ENCODE assay signal across 1 cellular context in the genomic region with DNA sequence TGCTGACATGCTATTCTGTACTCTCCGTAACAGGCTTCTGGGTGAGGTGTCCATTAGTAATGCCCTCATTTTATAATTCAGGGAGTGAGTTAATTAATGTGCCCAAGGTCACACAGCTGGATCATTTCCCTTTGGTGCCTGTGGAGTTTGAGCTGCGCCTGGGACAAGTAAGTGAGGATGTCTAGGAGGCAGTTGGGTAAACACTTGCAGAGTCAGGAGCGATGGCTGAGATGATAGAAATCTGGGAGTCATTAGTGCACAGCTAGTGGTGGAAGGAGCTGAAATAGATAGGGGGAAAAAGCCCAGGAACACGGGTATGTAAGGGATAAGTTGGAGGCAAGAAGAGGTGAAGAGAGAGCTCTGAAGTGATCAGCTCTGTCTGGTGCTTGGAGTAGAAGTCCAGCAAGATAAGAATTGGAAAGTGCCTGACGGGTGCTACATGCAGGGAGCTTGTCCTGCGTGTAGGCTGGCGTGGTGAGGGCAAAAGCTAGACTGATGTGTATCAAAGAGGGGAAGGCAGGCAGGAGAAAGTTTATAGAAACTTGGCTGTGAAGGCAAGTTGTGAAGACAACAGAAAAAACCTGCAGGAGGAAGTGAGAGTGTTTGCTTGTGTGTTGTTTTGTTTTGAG.
TF ChIP-seq lines count a peak whose summit lies in the region.

No MANE protein-coding gene starts in this region.

TF ChIP-seq in GM23338, 12 proteins besides CTCF, POLR2A, EP300 and RAD21 (continued from another document):
- TF ChIP-seq, protein P1, sequence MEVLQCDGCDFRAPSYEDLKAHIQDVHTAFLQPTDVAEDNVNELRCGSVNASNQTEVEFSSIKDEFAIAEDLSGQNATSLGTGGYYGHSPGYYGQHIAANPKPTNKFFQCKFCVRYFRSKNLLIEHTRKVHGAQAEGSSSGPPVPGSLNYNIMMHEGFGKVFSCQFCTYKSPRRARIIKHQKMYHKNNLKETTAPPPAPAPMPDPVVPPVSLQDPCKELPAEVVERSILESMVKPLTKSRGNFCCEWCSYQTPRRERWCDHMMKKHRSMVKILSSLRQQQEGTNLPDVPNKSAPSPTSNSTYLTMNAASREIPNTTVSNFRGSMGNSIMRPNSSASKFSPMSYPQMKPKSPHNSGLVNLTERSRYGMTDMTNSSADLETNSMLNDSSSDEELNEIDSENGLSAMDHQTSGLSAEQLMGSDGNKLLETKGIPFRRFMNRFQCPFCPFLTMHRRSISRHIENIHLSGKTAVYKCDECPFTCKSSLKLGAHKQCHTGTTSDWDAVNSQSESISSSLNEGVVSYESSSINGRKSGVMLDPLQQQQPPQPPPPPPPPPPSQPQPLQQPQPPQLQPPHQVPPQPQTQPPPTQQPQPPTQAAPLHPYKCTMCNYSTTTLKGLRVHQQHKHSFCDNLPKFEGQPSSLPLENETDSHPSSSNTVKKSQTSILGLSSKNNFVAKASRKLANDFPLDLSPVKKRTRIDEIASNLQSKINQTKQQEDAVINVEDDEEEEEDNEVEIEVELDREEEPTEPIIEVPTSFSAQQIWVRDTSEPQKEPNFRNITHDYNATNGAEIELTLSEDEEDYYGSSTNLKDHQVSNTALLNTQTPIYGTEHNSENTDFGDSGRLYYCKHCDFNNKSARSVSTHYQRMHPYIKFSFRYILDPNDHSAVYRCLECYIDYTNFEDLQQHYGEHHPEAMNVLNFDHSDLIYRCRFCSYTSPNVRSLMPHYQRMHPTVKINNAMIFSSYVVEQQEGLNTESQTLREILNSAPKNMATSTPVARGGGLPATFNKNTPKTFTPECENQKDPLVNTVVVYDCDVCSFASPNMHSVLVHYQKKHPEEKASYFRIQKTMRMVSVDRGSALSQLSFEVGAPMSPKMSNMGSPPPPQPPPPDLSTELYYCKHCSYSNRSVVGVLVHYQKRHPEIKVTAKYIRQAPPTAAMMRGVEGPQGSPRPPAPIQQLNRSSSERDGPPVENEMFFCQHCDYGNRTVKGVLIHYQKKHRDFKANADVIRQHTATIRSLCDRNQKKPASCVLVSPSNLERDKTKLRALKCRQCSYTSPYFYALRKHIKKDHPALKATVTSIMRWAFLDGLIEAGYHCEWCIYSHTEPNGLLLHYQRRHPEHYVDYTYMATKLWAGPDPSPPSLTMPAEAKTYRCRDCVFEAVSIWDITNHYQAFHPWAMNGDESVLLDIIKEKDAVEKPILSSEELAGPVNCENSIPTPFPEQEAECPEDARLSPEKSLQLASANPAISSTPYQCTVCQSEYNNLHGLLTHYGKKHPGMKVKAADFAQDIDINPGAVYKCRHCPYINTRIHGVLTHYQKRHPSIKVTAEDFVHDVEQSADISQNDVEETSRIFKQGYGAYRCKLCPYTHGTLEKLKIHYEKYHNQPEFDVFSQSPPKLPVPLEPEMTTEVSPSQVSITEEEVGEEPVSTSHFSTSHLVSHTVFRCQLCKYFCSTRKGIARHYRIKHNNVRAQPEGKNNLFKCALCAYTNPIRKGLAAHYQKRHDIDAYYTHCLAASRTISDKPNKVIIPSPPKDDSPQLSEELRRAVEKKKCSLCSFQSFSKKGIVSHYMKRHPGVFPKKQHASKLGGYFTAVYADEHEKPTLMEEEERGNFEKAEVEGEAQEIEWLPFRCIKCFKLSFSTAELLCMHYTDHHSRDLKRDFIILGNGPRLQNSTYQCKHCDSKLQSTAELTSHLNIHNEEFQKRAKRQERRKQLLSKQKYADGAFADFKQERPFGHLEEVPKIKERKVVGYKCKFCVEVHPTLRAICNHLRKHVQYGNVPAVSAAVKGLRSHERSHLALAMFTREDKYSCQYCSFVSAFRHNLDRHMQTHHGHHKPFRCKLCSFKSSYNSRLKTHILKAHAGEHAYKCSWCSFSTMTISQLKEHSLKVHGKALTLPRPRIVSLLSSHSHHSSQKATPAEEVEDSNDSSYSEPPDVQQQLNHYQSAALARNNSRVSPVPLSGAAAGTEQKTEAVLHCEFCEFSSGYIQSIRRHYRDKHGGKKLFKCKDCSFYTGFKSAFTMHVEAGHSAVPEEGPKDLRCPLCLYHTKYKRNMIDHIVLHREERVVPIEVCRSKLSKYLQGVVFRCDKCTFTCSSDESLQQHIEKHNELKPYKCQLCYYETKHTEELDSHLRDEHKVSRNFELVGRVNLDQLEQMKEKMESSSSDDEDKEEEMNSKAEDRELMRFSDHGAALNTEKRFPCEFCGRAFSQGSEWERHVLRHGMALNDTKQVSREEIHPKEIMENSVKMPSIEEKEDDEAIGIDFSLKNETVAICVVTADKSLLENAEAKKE (CRISPR knock-in tag; IDR thresholded peaks at IDR 0.05) = no peak
- TF ChIP-seq STAT1 (IDR thresholded peaks at IDR 0.05; ENCODE audit: unreplicated experiment) (no peak), JUNB (IDR thresholded peaks at IDR 0.05; ENCODE audit: unreplicated experiment) (no peak)
